In genomic region chr12:101051901-101052550, GRCh38 we compare ENCODE assay signal across 1 cellular context.
TF ChIP-seq lines count a peak whose summit lies in the region.

No MANE protein-coding gene starts in this region.

TF ChIP-seq in HEK293, 187 proteins besides CTCF, POLR2A, EP300 and RAD21 (continued from another document and continues in another):
- TF ChIP-seq KLF17 (tag by site-specific recombination; IDR thresholded peaks at IDR 0.05): peak; percentile 73; the same call in 1 of the 2 replicates
- TF ChIP-seq ZNF843 (tag by site-specific recombination; IDR thresholded peaks at IDR 0.05): peak; percentile 93
- peak; percentile 79 for TF ChIP-seq KLF10 (tag by site-specific recombination; IDR thresholded peaks at IDR 0.05)
- TF ChIP-seq TSHZ1 (tag by site-specific recombination; IDR thresholded peaks at IDR 0.05; ENCODE audit: borderline replicate concordance): peak; percentile 95
- 0 out of 2 replicates have a peak, but pooled peaks have one; percentile 66 for TF ChIP-seq ZNF639 (tag by site-specific recombination; IDR thresholded peaks at IDR 0.05)
- no peak for TF ChIP-seq ZNF513 (tag by site-specific recombination; IDR thresholded peaks at IDR 0.05)
- TF ChIP-seq GFI1B (tag by site-specific recombination; IDR thresholded peaks at IDR 0.05): 0 out of 2 replicates have a peak, but pooled peaks have one; percentile 17
- no peak for TF ChIP-seq ZNF341 (tag by site-specific recombination; IDR thresholded peaks at IDR 0.05; ENCODE audit: low read depth)
- TF ChIP-seq SP7 (tag by site-specific recombination; IDR thresholded peaks at IDR 0.05): peak; percentile 93
- no peak for TF ChIP-seq ZNF350 (tag by site-specific recombination; IDR thresholded peaks at IDR 0.05)
- no peak for TF ChIP-seq ZNF785 (tag by site-specific recombination; IDR thresholded peaks at IDR 0.05)
- no peak for TF ChIP-seq ZNF701 (tag by site-specific recombination; IDR thresholded peaks at IDR 0.05)
- 0 out of 2 replicates have a peak, but pooled peaks have one; percentile 41 for TF ChIP-seq ZXDB (tag by site-specific recombination; IDR thresholded peaks at IDR 0.05)
- peak; percentile 93 for TF ChIP-seq OSR2 (tag by site-specific recombination; IDR thresholded peaks at IDR 0.05)
- peak; percentile 87 for TF ChIP-seq ZSCAN23 (tag by site-specific recombination; IDR thresholded peaks at IDR 0.05)
- peak; percentile 48; the same call in 1 of the 2 replicates for TF ChIP-seq GLIS2 (tag by site-specific recombination; IDR thresholded peaks at IDR 0.05)
- 0 out of 2 replicates have a peak, but pooled peaks have one; percentile 20 for TF ChIP-seq ZNF2 (tag by site-specific recombination; IDR thresholded peaks at IDR 0.05)
- TF ChIP-seq ATF2 (tag by site-specific recombination; IDR thresholded peaks at IDR 0.05; ENCODE audit: low read depth): peak; percentile 46; the same call in 1 of the 2 replicates
- peak; percentile 67; the same call in 1 of the 2 replicates for TF ChIP-seq ZNF561 (tag by site-specific recombination; IDR thresholded peaks at IDR 0.05; ENCODE audit: borderline replicate concordance)
- TF ChIP-seq ZNF580 (tag by site-specific recombination; IDR thresholded peaks at IDR 0.05): peak; percentile 47; the same call in 1 of the 2 replicates
- TF ChIP-seq ZNF366 (tag by site-specific recombination; conservative IDR thresholded peaks at IDR 0.05): peak; percentile 46; the same call in 1 of the 2 replicates
- peak; percentile 83 for TF ChIP-seq PRDM4 (tag by site-specific recombination; IDR thresholded peaks at IDR 0.05)
- peak; percentile 45; the same call in 1 of the 2 replicates for TF ChIP-seq PATZ1 (tag by site-specific recombination; IDR thresholded peaks at IDR 0.05)
- peak; percentile 56 for TF ChIP-seq BCL11A (tag by site-specific recombination; IDR thresholded peaks at IDR 0.05; ENCODE audit: low read depth)
- TF ChIP-seq ZFP41 (tag by site-specific recombination; IDR thresholded peaks at IDR 0.05; ENCODE audit: borderline replicate concordance): no peak
- peak; percentile 40; the same call in 1 of the 2 replicates for TF ChIP-seq ZNF37A (tag by site-specific recombination; IDR thresholded peaks at IDR 0.05)
- TF ChIP-seq ZNF707 (tag by site-specific recombination; IDR thresholded peaks at IDR 0.05): no peak
- TF ChIP-seq ZNF391 (tag by site-specific recombination; IDR thresholded peaks at IDR 0.05; ENCODE audit: borderline replicate concordance, low read depth): peak; percentile 30; the same call in 1 of the 2 replicates
- no peak for TF ChIP-seq ZFP3 (tag by site-specific recombination; IDR thresholded peaks at IDR 0.05; ENCODE audit: low read depth)
- peak; percentile 61; the same call in 1 of the 2 replicates for TF ChIP-seq ZNF10 (tag by site-specific recombination; IDR thresholded peaks at IDR 0.05)
- 0 out of 2 replicates have a peak, but pooled peaks have one; percentile 12 for TF ChIP-seq ZNF654 (tag by site-specific recombination; IDR thresholded peaks at IDR 0.05; ENCODE audit: low read depth)
- TF ChIP-seq ZNF76 (tag by site-specific recombination; IDR thresholded peaks at IDR 0.05; ENCODE audit: borderline replicate concordance, low read depth): 0 out of 2 replicates have a peak, but pooled peaks have one; percentile 28
- peak; percentile 43; the same call in 1 of the 2 replicates for TF ChIP-seq HIC1 (tag by site-specific recombination; IDR thresholded peaks at IDR 0.05)
- 0 out of 2 replicates have a peak, but pooled peaks have one; percentile 55 for TF ChIP-seq OVOL3 (tag by site-specific recombination; IDR thresholded peaks at IDR 0.05)
- TF ChIP-seq SP3 (tag by site-specific recombination; IDR thresholded peaks at IDR 0.05): peak; percentile 48; the same call in 1 of the 2 replicates
- TF ChIP-seq WT1 (tag by site-specific recombination; IDR thresholded peaks at IDR 0.05): peak; percentile 94
- TF ChIP-seq REST (tag by site-specific recombination; IDR thresholded peaks at IDR 0.05): no peak
- no peak for TF ChIP-seq ZSCAN16 (tag by site-specific recombination; IDR thresholded peaks at IDR 0.05)
